In the genomic region with DNA sequence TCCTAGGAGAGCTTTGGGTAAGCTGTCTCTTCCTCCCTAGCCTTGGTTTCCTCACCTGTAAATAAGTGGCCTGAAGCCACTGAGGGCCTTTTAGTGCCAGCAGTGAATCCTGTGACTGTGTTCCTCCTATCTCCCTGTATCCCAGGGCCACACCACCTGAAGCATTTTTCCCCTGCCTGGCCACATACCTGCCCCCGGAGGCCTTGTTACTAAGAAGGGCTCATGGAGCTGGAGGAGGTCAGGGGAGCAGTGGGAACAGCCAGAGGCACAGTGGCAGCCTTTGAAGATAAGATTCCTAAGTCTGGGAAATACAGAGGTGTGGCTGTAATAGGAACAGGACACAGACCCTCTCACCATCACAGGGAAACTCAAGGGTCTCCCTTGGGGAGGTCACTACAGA, we compare ENCODE assay signal across 1 cellular context.
TF ChIP-seq lines count a peak whose summit lies in the region.

No MANE protein-coding gene starts in this region.

TF ChIP-seq in HEK293, 187 proteins besides CTCF, POLR2A, EP300 and RAD21:
- TF ChIP-seq, protein P1, sequence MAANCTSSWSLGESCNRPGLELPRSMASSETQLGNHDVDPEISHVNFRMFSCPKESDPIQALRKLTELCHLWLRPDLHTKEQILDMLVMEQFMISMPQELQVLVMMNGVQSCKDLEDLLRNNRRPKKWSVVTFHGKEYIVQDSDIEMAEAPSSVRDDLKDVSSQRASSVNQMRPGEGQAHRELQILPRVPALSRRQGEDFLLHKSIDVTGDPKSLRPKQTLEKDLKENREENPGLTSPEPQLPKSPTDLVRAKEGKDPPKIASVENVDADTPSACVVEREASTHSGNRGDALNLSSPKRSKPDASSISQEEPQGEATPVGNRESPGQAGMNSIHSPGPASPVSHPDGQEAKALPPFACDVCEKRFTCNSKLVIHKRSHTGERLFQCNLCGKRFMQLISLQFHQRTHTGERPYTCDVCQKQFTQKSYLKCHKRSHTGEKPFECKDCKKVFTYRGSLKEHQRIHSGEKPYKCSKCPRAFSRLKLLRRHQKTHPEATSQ (tag by site-specific recombination; IDR thresholded peaks at IDR 0.05): no peak
- TF ChIP-seq ZNF341 (tag by site-specific recombination; IDR thresholded peaks at IDR 0.05; ENCODE audit: low read depth): peak; percentile 59
